Comparison of ENCODE assay signal across 14 cellular contexts in the genomic region with DNA sequence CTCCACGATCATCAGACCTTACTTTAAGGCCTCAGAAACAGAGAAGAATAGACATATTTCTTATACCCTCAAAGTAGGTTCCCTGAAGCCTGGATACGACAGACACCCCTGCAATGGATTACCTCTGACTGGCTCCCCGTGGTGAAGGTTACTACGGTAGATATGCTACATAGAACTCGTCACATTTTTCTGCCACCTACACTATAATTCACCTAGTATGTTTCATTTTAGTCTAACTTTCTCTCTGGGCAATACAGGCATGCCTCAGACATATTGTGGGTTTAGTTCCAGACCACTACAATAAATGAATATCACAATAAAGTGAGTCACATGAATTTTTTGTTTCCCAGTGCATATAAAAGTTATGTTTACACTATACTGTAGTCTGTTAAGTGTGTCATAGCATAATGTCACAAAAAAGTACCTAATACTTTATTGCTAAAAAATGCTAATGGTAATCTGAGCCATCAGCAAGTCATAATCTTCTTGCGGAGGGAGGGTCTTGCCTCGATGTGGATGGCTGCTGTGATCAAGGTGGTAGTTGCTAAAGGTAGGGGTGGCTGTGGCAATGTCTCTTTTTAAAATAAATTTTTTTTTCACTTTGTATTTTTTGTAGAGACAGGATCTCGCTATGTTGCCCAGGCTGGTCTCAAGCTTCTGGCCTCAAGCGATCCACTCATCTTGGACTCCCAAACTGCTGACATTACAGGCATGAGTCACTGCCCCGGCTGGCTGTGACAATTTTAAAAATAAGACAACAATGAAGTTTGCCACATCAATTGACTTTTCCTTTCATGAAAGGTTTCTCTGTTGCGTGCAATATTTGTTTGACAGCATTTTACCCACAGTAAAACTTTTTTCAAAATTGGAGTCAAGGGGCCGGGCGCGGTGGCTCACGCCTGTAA.
"Had no signal": no experiment of that assay in that cellular context is flagged by ENCODE, and none has a peak within 500 bp of the region (broad histone marks: within the 10 kb centered on the region; RNA-seq: fewer than 3 reads in every experiment).

No MANE protein-coding gene starts in this region.

- DNase-seq: activated CD8-positive, alpha-beta T cell treated with anti-CD3 and anti-CD28 coated beads for 36 hours; activated naive CD4-positive, alpha-beta T cell treated with anti-CD3 and anti-CD28 coated beads, Interleukin-2, amount 50 U/mL, for 16 hours; cortex of kidney; effector CD8-positive, alpha-beta T cell; gastrocnemius medialis; islet precursor cell; psoas muscle; right lobe of liver; spleen; stimulated activated CD4-positive, alpha-beta T cell treated with anti-CD3 and anti-CD28 coated beads, Interleukin-1b, Interleukin-23, amount 100 ng/mL, for 48 hours; stimulated activated naive B cell treated with anti-CD40 and anti-IgM and Interleukin-4, amounts not matched to agents 10 μg/mL and 1 μg/mL and 100 μg/mL, for 72 hours; T1000; testis had no signal

- H3K4me1 ChIP-seq: gastrocnemius medialis, psoas muscle, right lobe of liver, testis had no signal

- H3K27ac ChIP-seq: gastrocnemius medialis, psoas muscle, right lobe of liver, spleen, testis, VCaP had no signal

- H3K27me3 ChIP-seq: gastrocnemius medialis, right lobe of liver, spleen, testis had no signal

- H3K4me3 ChIP-seq: gastrocnemius medialis, psoas muscle, right lobe of liver, spleen, testis had no signal

- H3K9me3 ChIP-seq: gastrocnemius medialis, psoas muscle, right lobe of liver, spleen, testis had no signal

- H3K36me3 ChIP-seq: gastrocnemius medialis, right lobe of liver, spleen had no signal
